ENCODE assay signal across 24 cellular contexts in the genomic region with DNA sequence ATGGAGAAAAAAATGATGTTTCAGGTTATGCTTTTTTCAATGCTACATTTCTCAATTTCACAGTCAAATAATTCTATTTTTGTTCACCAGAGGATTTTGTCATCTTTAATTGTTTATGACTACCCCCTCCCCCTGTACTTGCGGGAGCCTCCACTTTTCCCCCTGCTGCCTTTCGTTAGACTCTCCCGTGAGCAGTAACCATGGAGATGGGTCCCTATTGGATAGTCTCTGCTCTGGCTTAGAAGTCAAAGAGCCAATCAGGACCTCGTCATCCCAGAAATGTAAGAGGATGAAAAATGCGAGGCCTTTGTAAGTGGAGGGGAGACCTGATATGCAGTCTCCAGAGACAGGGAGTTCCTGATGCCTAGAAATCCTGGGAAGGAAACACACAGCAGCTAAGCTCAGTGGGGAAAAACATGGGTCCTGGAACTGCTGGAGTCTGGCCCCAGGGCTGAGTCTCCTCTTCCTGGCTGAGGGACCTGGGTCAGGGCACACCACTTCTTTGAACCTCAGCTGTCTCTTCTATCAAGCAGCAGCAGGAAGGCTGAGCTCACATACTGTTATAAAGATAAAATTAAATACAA.
"Had no signal": no experiment of that assay in that cellular context is flagged by ENCODE, and none has a peak within 500 bp of the region (broad histone marks: within the 10 kb centered on the region; RNA-seq: fewer than 3 reads in every experiment).

No MANE protein-coding gene starts in this region.

- H3K27ac Mint-ChIP-seq: effector memory CD8-positive, alpha-beta T cell; mesothelial cell of epicardium; natural killer cell treated with Interleukin-12 subunit alpha and Interleukin-12 subunit beta and Interleukin-15 and Interleukin-18, amount 100 ng/mL, for 72 hours; neural progenitor cell; progenitor cell of endocrine pancreas; stimulated activated effector memory CD8-positive, alpha-beta T cell treated with anti-CD3 and anti-CD28 coated beads, Interleukin-12 subunit alpha, Interleukin-12 subunit beta, amount 100 ng/mL, for 72 hours had no signal

- H3K4me3 Mint-ChIP-seq: effector memory CD8-positive, alpha-beta T cell; mesothelial cell of epicardium; naive B cell; natural killer cell treated with Interleukin-12 subunit alpha and Interleukin-12 subunit beta and Interleukin-15 and Interleukin-18, amount 100 ng/mL, for 72 hours; neural progenitor cell; stimulated activated effector memory CD8-positive, alpha-beta T cell treated with anti-CD3 and anti-CD28 coated beads, Interleukin-12 subunit alpha, Interleukin-12 subunit beta, amount 100 ng/mL, for 72 hours had no signal

- H3K27me3 Mint-ChIP-seq: progenitor cell of endocrine pancreas had no signal

- ATAC-seq: effector memory CD8-positive, alpha-beta T cell; left lung; mucosa of descending colon; natural killer cell treated with Interleukin-12 subunit alpha and Interleukin-12 subunit beta and Interleukin-15 and Interleukin-18, amount 100 ng/mL, for 72 hours; right cardiac atrium; stimulated activated effector memory CD8-positive, alpha-beta T cell treated with anti-CD3 and anti-CD28 coated beads, Interleukin-12 subunit alpha, Interleukin-12 subunit beta, amount 100 ng/mL, for 72 hours had no signal

- H3K4me3 ChIP-seq: coronary artery, esophagus squamous epithelium, left lung, mucosa of descending colon, neural progenitor cell, sigmoid colon, stomach, thyroid gland, vagina had no signal

- H3K9me3 Mint-ChIP-seq: effector memory CD8-positive, alpha-beta T cell; mesothelial cell of epicardium; naive B cell; natural killer cell treated with Interleukin-12 subunit alpha and Interleukin-12 subunit beta and Interleukin-15 and Interleukin-18, amount 100 ng/mL, for 72 hours; stimulated activated effector memory CD8-positive, alpha-beta T cell treated with anti-CD3 and anti-CD28 coated beads, Interleukin-12 subunit alpha, Interleukin-12 subunit beta, amount 100 ng/mL, for 72 hours had no signal

- H3K9me3 ChIP-seq: esophagus squamous epithelium, left lung, mucosa of descending colon, sigmoid colon, stomach, thyroid gland, vagina had no signal

- H3K36me3 Mint-ChIP-seq: naive B cell; natural killer cell treated with Interleukin-12 subunit alpha and Interleukin-12 subunit beta and Interleukin-15 and Interleukin-18, amount 100 ng/mL, for 72 hours; neural progenitor cell; stimulated activated effector memory CD8-positive, alpha-beta T cell treated with anti-CD3 and anti-CD28 coated beads, Interleukin-12 subunit alpha, Interleukin-12 subunit beta, amount 100 ng/mL, for 72 hours had no signal

- H3K4me1 Mint-ChIP-seq: naive B cell; stimulated activated effector memory CD8-positive, alpha-beta T cell treated with anti-CD3 and anti-CD28 coated beads, Interleukin-12 subunit alpha, Interleukin-12 subunit beta, amount 100 ng/mL, for 72 hours had no signal

- DNase-seq: dermis blood vessel endothelial cell; effector memory CD8-positive, alpha-beta T cell; esophagus squamous epithelium; foreskin melanocyte; left lung; mesenchymal stem cell; mucosa of descending colon; naive B cell; right cardiac atrium; sigmoid colon; stimulated activated CD4-positive, alpha-beta T cell treated with anti-CD3 and anti-CD28 coated beads, Interleukin-2, amount 100 ng/mL, for 24 hours; stimulated activated CD4-positive, alpha-beta T cell treated with anti-CD3 and anti-CD28 coated beads, Interleukin-4, amount 100 ng/mL, for 24 hours; stimulated activated naive CD4-positive, alpha-beta T cell treated with Interleukin-2 at 50 U/mL for 16 hours; stomach; thyroid gland; trophoblast cell had no signal

- H3K4me1 ChIP-seq: left lung, neural progenitor cell, parathyroid adenoma, sigmoid colon, stomach, thyroid gland, vagina had no signal

- H3K27me3 ChIP-seq: esophagus squamous epithelium, left lung, neural progenitor cell, sigmoid colon, stomach, thyroid gland, vagina had no signal

- H3K36me3 ChIP-seq: esophagus squamous epithelium, left lung, neural progenitor cell, sigmoid colon, stomach, thyroid gland, vagina had no signal

- H3K27ac ChIP-seq: coronary artery, esophagus squamous epithelium, left lung, neural progenitor cell, parathyroid adenoma, sigmoid colon, stomach, thyroid gland, vagina had no signal
